Comparison of ENCODE assay signal across 14 cellular contexts in the genomic region with DNA sequence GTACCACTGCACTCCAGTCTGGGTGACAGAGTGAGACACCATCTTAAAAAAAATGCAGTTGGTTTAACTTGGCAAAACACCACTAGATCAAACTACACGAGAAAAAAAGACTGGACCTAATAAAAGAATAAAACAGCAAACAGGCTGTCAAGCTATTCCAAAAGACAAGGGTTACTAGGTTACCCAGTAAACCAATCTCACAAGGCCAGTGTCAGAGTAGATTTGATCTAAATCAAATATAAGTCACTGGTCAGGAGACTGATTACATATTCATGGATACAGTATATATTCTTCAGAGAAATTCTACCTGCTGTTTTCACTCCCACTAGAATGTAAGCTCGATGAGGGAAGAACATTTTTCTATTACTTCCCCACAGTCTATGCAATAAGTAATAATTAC. TPM values are rescaled to one million over a fixed set of nuclear protein-coding genes. Genes with fewer than 3 reads are reported as not detected.
DNase-seq lines count a peak whose midpoint lies in the region; ATAC-seq, FAIRE-seq and TF ChIP-seq lines count a peak whose summit lies in the region.
"Had no signal": no experiment of that assay in that cellular context is flagged by ENCODE, and none has a peak within 500 bp of the region (broad histone marks: within the 10 kb centered on the region; RNA-seq: fewer than 3 reads in every experiment).

No MANE protein-coding gene starts in this region.

- H3K4me3 ChIP-seq in NB4 (ENCODE audit: low read depth, low read length) (peak overlapping the region; percentile 84), dorsolateral prefrontal cortex (peak overlapping the region in 24 of 59 donors; percentile 1 to 92 (median 80)), neural cell (ENCODE audit: low read length) (peak overlapping the region; percentile 51)
- H3K4me3 ChIP-seq: body of pancreas had no signal

- H4K8ac ChIP-seq in H9 (replicated peaks; ENCODE audit: insufficient read length, low read depth, low read length), result no peak overlapping the region

- H4K5ac ChIP-seq in H9 (ENCODE audit: insufficient read length, low read depth, low read length), result no peak overlapping the region

- no peaks in the 10 kb centered on the region for H3K79me1 ChIP-seq in H9 (ENCODE audit: insufficient read depth, low read depth, low read length, poor library complexity, severe bottlenecking)

- H3K79me2 ChIP-seq in neural cell (replicated peaks; ENCODE audit: insufficient read depth, low read length), result peaks cover 37% of the 10 kb centered on the region
- H3K79me2 ChIP-seq in H9 (ENCODE audit: insufficient read depth, low read length), result peaks cover 10% of the 10 kb centered on the region; the same call in 1 of the 2 replicates

- no peak overlapping the region for H3K4ac ChIP-seq in H9 (ENCODE audit: low read depth, low read length)

- H3T11ph ChIP-seq in H9 (ENCODE audit: low read length), result no peak overlapping the region

- whole genome bisulfite sequencing in H9 (ENCODE audit: extremely low coverage, insufficient read length, low lambda C conversion rate), result no CpG with 5 or more reads among the region's 2 CpGs

- H3K36me3 ChIP-seq in neural cell (ENCODE audit: insufficient read depth, low read length), result no peaks in the 10 kb centered on the region

- DNase-seq in COLO829 (ENCODE audit: low spot score), result peak; percentile 13
- no peak for DNase-seq in NB4 (ENCODE audit: low read depth)
- no peak for DNase-seq in dorsolateral prefrontal cortex
- DNase-seq in H9, result no peak
- DNase-seq in RCC 7860 (ENCODE audit: low spot score), result no peak
- DNase-seq: activated CD8-positive, alpha-beta memory T cell treated with anti-CD3 and anti-CD28 coated beads, Interleukin-2, amount 50 U/mL, for 48 hours; body of pancreas; Calu3; MM.1S; NCI-H345; substantia nigra had no signal

- H3K27ac Mint-ChIP-seq in H9, result no peak overlapping the region

- H4K91ac ChIP-seq in H9 (ENCODE audit: insufficient read length, low read depth, low read length), result no peak overlapping the region

- no peaks in the 10 kb centered on the region for H3K9me3 Mint-ChIP-seq in H9

- no peak for ATAC-seq in HG02885 (IDR thresholded peaks at IDR 0.05; ENCODE audit: poor library complexity, unreplicated experiment)
- ATAC-seq in HG03196 (IDR thresholded peaks at IDR 0.05; ENCODE audit: unreplicated experiment), result no peak
- ATAC-seq: body of pancreas had no signal

- H3K23me2 ChIP-seq in H9 (ENCODE audit: insufficient read length, low read depth, low read length, poor library complexity, severe bottlenecking), result peaks cover 9% of the 10 kb centered on the region

- TF ChIP-seq CTCF in NB4 (IDR thresholded peaks at IDR 0.05; ENCODE audit: low read depth, low read length) (no peak), dorsolateral prefrontal cortex (IDR thresholded peaks at IDR 0.05 in 54 of 56, conservative IDR thresholded peaks at IDR 0.05 in 2 of 56; ENCODE audit: low read depth in 1 of 56, partially characterized antibody in 56 of 56) (no peak), neural cell (IDR thresholded peaks at IDR 0.05; ENCODE audit: poor library complexity, severe bottlenecking) (no peak), H9 (conservative IDR thresholded peaks at IDR 0.05) (no peak)

- no peaks in the 10 kb centered on the region for H3K27me3 Mint-ChIP-seq in H9 (ENCODE audit: low read depth)

- H3K56ac ChIP-seq in H9 (ENCODE audit: insufficient read length, low read depth, low read length), result no peak overlapping the region

- H3K23ac ChIP-seq in H9 (ENCODE audit: insufficient read length, low read depth, low read length), result no peak overlapping the region

- no peak for FAIRE-seq in RCC 7860 (lab: Jason Lieb, UNC)

- H3F3A ChIP-seq in neural cell (ENCODE audit: insufficient read depth, low read length, poor library complexity, severe bottlenecking), result no peaks in the 10 kb centered on the region

- no peak for TF ChIP-seq POLR2A in NB4 (IDR thresholded peaks at IDR 0.05; ENCODE audit: extremely low read depth, insufficient read length)

- H3K27ac ChIP-seq in dorsolateral prefrontal cortex, result peak overlapping the region in 38 of 59 donors; percentile 0 to 100 (median 58)
- H3K27ac ChIP-seq in neural cell (ENCODE audit: low read length), result no peak overlapping the region
- H3K27ac ChIP-seq in H9 (ENCODE audit: insufficient read length, low read depth, low read length), result no peak overlapping the region
- H3K27ac ChIP-seq: body of pancreas had no signal

- no peaks in the 10 kb centered on the region for H3K4me1 ChIP-seq in H9 (ENCODE audit: insufficient read depth, low read length)

- TF ChIP-seq RAD21 in neural cell (conservative IDR thresholded peaks at IDR 0.05), result no peak

- intact Hi-C loops in dorsolateral prefrontal cortex (cut with DNase I), result loop anchor here (5.0 to 10.0 kb wide), 6 partner anchors 43 to 1532 kb away; a partner anchor contains a TSS

- no peak overlapping the region for H3K14ac ChIP-seq in H9 (ENCODE audit: insufficient read depth, low read length)

- peaks cover 24 to 27% of the 10 kb centered on the region in 2 experiments for H3K4me1 Mint-ChIP-seq in H9

- no peak overlapping the region for H2BK12ac ChIP-seq in H9 (ENCODE audit: insufficient read length, low read depth, low read length)

- H3K9me3 ChIP-seq in neural cell (ENCODE audit: low read length) (no peaks in the 10 kb centered on the region), H9 (ENCODE audit: control insufficient read depth, low read depth, low read length) (no peaks in the 10 kb centered on the region)
- H3K9me3 ChIP-seq: body of pancreas had no signal

- no peak overlapping the region for H3K9ac ChIP-seq in neural cell (ENCODE audit: low read length)
- no peak overlapping the region for H3K9ac ChIP-seq in H9 (ENCODE audit: extremely low read depth, insufficient read length, low read length)

- no peak overlapping the region for H2BK15ac ChIP-seq in H9 (ENCODE audit: low read depth, low read length)

- H3K4me2 ChIP-seq in neural cell (ENCODE audit: low read length) (no peak overlapping the region), H9 (ENCODE audit: insufficient read depth, insufficient read length, low read length) (no peak overlapping the region)

- H3K36me3 Mint-ChIP-seq in H9 (ENCODE audit: insufficient read depth in 1 of 3, low read depth in 3 of 3), result peaks cover 11 to 42% (median 29%) of the 10 kb centered on the region in 3 experiments; a peak in 6 of 7 replicates

- no peak overlapping the region for H2BK120ac ChIP-seq in H9 (ENCODE audit: low read depth, low read length, poor library complexity, severe bottlenecking)

- no peak overlapping the region for H3K4me3 Mint-ChIP-seq in H9

- H2AFZ ChIP-seq in neural cell (ENCODE audit: low read depth, low read length), result no peak overlapping the region
- no peak overlapping the region for H2AFZ ChIP-seq in H9 (ENCODE audit: low read length)

- no peaks in the 10 kb centered on the region for H4K20me1 ChIP-seq in neural cell (ENCODE audit: insufficient read depth)
- H4K20me1 ChIP-seq in H9 (ENCODE audit: control insufficient read depth, insufficient read depth, insufficient read length), result no peaks in the 10 kb centered on the region

- no peaks in the 10 kb centered on the region for H3K27me3 ChIP-seq in dorsolateral prefrontal cortex
- H3K27me3 ChIP-seq in neural cell (ENCODE audit: insufficient read depth, low read depth, low read length), result no peaks in the 10 kb centered on the region
- no peaks in the 10 kb centered on the region for H3K27me3 ChIP-seq in H9 (ENCODE audit: insufficient read depth, low read length)
- H3K27me3 ChIP-seq: body of pancreas had no signal

- H2BK20ac ChIP-seq in H9 (ENCODE audit: low read depth, low read length, poor library complexity, severe bottlenecking), result no peak overlapping the region

- H3K9me2 ChIP-seq in neural cell (ENCODE audit: insufficient read depth, low read length), result no peaks in the 10 kb centered on the region

- H2BK5ac ChIP-seq in H9 (ENCODE audit: insufficient read length, low read length), result no peak overlapping the region

- no peak for TF ChIP-seq EP300 in neural cell (conservative IDR thresholded peaks at IDR 0.05; ENCODE audit: poor library complexity, severe bottlenecking)

- H3K18ac ChIP-seq in H9 (ENCODE audit: insufficient read length, low read depth, low read length), result no peak overlapping the region

- H2AK5ac ChIP-seq in H9 (ENCODE audit: insufficient read length, low read length), result no peak overlapping the region

TF ChIP-seq in neural cell, 6 proteins besides CTCF, POLR2A, EP300 and RAD21 (continues in another document):
- no peak for TF ChIP-seq SMC3 (conservative IDR thresholded peaks at IDR 0.05; ENCODE audit: poor library complexity)
- no peak for TF ChIP-seq EZH2 (IDR thresholded peaks at IDR 0.05; ENCODE audit: borderline replicate concordance, insufficient read depth, low read length, poor library complexity, severe bottlenecking)
- TF ChIP-seq TAF1 (IDR thresholded peaks at IDR 0.05; ENCODE audit: low read depth), result no peak
- TF ChIP-seq, protein P1, sequence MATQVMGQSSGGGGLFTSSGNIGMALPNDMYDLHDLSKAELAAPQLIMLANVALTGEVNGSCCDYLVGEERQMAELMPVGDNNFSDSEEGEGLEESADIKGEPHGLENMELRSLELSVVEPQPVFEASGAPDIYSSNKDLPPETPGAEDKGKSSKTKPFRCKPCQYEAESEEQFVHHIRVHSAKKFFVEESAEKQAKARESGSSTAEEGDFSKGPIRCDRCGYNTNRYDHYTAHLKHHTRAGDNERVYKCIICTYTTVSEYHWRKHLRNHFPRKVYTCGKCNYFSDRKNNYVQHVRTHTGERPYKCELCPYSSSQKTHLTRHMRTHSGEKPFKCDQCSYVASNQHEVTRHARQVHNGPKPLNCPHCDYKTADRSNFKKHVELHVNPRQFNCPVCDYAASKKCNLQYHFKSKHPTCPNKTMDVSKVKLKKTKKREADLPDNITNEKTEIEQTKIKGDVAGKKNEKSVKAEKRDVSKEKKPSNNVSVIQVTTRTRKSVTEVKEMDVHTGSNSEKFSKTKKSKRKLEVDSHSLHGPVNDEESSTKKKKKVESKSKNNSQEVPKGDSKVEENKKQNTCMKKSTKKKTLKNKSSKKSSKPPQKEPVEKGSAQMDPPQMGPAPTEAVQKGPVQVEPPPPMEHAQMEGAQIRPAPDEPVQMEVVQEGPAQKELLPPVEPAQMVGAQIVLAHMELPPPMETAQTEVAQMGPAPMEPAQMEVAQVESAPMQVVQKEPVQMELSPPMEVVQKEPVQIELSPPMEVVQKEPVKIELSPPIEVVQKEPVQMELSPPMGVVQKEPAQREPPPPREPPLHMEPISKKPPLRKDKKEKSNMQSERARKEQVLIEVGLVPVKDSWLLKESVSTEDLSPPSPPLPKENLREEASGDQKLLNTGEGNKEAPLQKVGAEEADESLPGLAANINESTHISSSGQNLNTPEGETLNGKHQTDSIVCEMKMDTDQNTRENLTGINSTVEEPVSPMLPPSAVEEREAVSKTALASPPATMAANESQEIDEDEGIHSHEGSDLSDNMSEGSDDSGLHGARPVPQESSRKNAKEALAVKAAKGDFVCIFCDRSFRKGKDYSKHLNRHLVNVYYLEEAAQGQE (IDR thresholded peaks at IDR 0.05; ENCODE audit: borderline replicate concordance), result no peak
- no peak for TF ChIP-seq POLR2AphosphoS5 (IDR thresholded peaks at IDR 0.05)

RNA-seq across cellular contexts. Expression of a gene that starts 2.5 kb away (rescaled TPM):
- total RNA-seq in dorsolateral prefrontal cortex, result 10 to 100 TPM; 15.2 to 70.3 (median 33.9) TPM
- 5.3 and 6.0 TPM in 2 replicates for polyA plus RNA-seq in neural cell
- 8.9 and 11.0 TPM in 2 replicates for polyA minus RNA-seq in neural cell
- total RNA-seq in H9 (2021), result 15.8 and 18.4 TPM in 2 replicates

RNA-seq across cellular contexts. Expression of a gene that starts 2.7 kb away (rescaled TPM):
- total RNA-seq in dorsolateral prefrontal cortex (10 to 100 TPM; 25.3 to 75.8 (median 42.8) TPM), H9 (2021) (43.3 and 46.7 TPM in 2 replicates)
- 50.4 and 53.3 TPM in 2 replicates for polyA plus RNA-seq in neural cell
- polyA minus RNA-seq in neural cell, result 76.8 and 87.4 TPM in 2 replicates

Comparison
In these comparisons a context has a peak if more than half of its experiments do, and no peak if none do; other contexts are left out.
1. H3K27ac ChIP-seq: peak in dorsolateral prefrontal cortex (38 of 59); none in neural cell (single experiment) and H9 (single experiment).